Comparison of ENCODE assay signal across 10 cellular contexts in genomic region chr10:27997865-27998177, GRCh38. TPM values are rescaled to one million over a fixed set of nuclear protein-coding genes. Genes with fewer than 3 reads are reported as not detected.
DNase-seq lines count a peak whose midpoint lies in the region; ATAC-seq and TF ChIP-seq lines count a peak whose summit lies in the region.
"Had no signal": no experiment of that assay in that cellular context is flagged by ENCODE, and none has a peak within 500 bp of the region (broad histone marks: within the 10 kb centered on the region; RNA-seq: fewer than 3 reads in every experiment).

No MANE protein-coding gene starts in this region.

- no peak for ATAC-seq in stimulated activated naive CD8-positive, alpha-beta T cell treated with anti-CD3 and anti-CD28 coated beads, Interleukin-15, Interleukin-2, amounts not matched to agents 100 U/mL and 50 U/mL, for 24 hours
- ATAC-seq in HG03280 (IDR thresholded peaks at IDR 0.05; ENCODE audit: unreplicated experiment): no peak

- no peak for DNase-seq in stimulated activated naive CD8-positive, alpha-beta T cell treated with anti-CD3 and anti-CD28 coated beads, Interleukin-15, Interleukin-2, amounts not matched to agents 100 U/mL and 50 U/mL, for 24 hours
- DNase-seq in colonic mucosa: no peak
- no peak for DNase-seq in vagina (ENCODE audit: extremely low spot score in 2 of 2)
- DNase-seq in NCI-H526 treated with DMSO at 0.1 percent for 48 hours (lab: John Stamatoyannopoulos, UW): no peak
- DNase-seq in inferior parietal cortex (ENCODE audit: extremely low spot score): no peak
- DNase-seq: activated gamma-delta T cell, HCEC 1CT had no signal

- TF ChIP-seq POLR2A in vagina (IDR thresholded peaks at IDR 0.05): no peak

- H3K4me1 Mint-ChIP-seq in stimulated activated naive CD8-positive, alpha-beta T cell treated with anti-CD3 and anti-CD28 coated beads, Interleukin-15, Interleukin-2, amounts not matched to agents 100 ng/mL and 50 ng/mL, for 24 hours (ENCODE audit: low read depth): peaks cover 17% of the 10 kb centered on the region

- intact Hi-C loops in colonic mucosa (cut with DNase I): no loop called here
- intact Hi-C loops in vagina (cut with DNase I): no loop called here

- peak overlapping the region; percentile 34 for H3K4me3 ChIP-seq in colonic mucosa
- peak overlapping the region; percentile 64 to 72 for H3K4me3 ChIP-seq in muscle layer of duodenum (ENCODE audit: low read depth in 1 of 2, low read length in 2 of 2)
- peak overlapping the region; percentile 46 to 70 for H3K4me3 ChIP-seq in vagina

- H3K27me3 ChIP-seq in colonic mucosa: peaks cover 3% of the 10 kb centered on the region
- no peaks in the 10 kb centered on the region for H3K27me3 ChIP-seq in muscle layer of duodenum (ENCODE audit: low read depth, low read length)
- no peaks in the 10 kb centered on the region for H3K27me3 ChIP-seq in vagina

- no peak overlapping the region for H3K9ac ChIP-seq in colonic mucosa (ENCODE audit: low read depth in 2 of 2, low read length in 2 of 2)

- H3K9me3 ChIP-seq in colonic mucosa: no peaks in the 10 kb centered on the region
- H3K9me3 ChIP-seq in muscle layer of duodenum (ENCODE audit: control insufficient read depth in 1 of 2, low read length in 2 of 2): no peaks in the 10 kb centered on the region
- H3K9me3 ChIP-seq in vagina: no peaks in the 10 kb centered on the region

- no peak for TF ChIP-seq CTCF in colonic mucosa (IDR thresholded peaks at IDR 0.05)
- TF ChIP-seq CTCF in vagina (IDR thresholded peaks at IDR 0.05): no peak

- H3K27me3 Mint-ChIP-seq in stimulated activated naive CD8-positive, alpha-beta T cell treated with anti-CD3 and anti-CD28 coated beads, Interleukin-15, Interleukin-2, amounts not matched to agents 100 ng/mL and 50 ng/mL, for 24 hours: peaks cover 49% of the 10 kb centered on the region

- no peak overlapping the region for H3K27ac Mint-ChIP-seq in stimulated activated naive CD8-positive, alpha-beta T cell treated with anti-CD3 and anti-CD28 coated beads, Interleukin-15, Interleukin-2, amounts not matched to agents 100 ng/mL and 50 ng/mL, for 24 hours

- H3K27ac ChIP-seq in colonic mucosa (no peak overlapping the region), muscle layer of duodenum (ENCODE audit: low read length) (no peak overlapping the region), vagina (peak overlapping the region; percentile 54)

- no peaks in the 10 kb centered on the region for H3K36me3 ChIP-seq in colonic mucosa
- no peaks in the 10 kb centered on the region for H3K36me3 ChIP-seq in muscle layer of duodenum (ENCODE audit: control insufficient read depth in 1 of 2, insufficient read depth in 2 of 2, low read length in 2 of 2)
- no peaks in the 10 kb centered on the region for H3K36me3 ChIP-seq in vagina

- no peaks in the 10 kb centered on the region for H3K36me3 Mint-ChIP-seq in stimulated activated naive CD8-positive, alpha-beta T cell treated with anti-CD3 and anti-CD28 coated beads, Interleukin-15, Interleukin-2, amounts not matched to agents 100 ng/mL and 50 ng/mL, for 24 hours (ENCODE audit: low read depth)

- no peaks in the 10 kb centered on the region for H3K4me1 ChIP-seq in colonic mucosa
- H3K4me1 ChIP-seq in muscle layer of duodenum (ENCODE audit: control insufficient read depth in 1 of 2, insufficient read depth in 2 of 2, low read length in 2 of 2): no peaks in the 10 kb centered on the region
- no peaks in the 10 kb centered on the region for H3K4me1 ChIP-seq in vagina

- peak overlapping the region; percentile 85 for H3K4me3 Mint-ChIP-seq in stimulated activated naive CD8-positive, alpha-beta T cell treated with anti-CD3 and anti-CD28 coated beads, Interleukin-15, Interleukin-2, amounts not matched to agents 100 ng/mL and 50 ng/mL, for 24 hours

- no peaks in the 10 kb centered on the region for H3K9me3 Mint-ChIP-seq in stimulated activated naive CD8-positive, alpha-beta T cell treated with anti-CD3 and anti-CD28 coated beads, Interleukin-15, Interleukin-2, amounts not matched to agents 100 ng/mL and 50 ng/mL, for 24 hours

RNA-seq across cellular contexts. Expression of gene ODAD2, which starts 1.1 kb away (rescaled TPM):
- total RNA-seq in colonic mucosa (under 1 TPM in 1 of 2 donors, not detected in 1; 0.61 TPM), vagina (0.25 TPM)
